10 cellular contexts compared by ENCODE assay signal in genomic region chr11:61699737-61700160, GRCh38. TPM values are rescaled to one million over a fixed set of nuclear protein-coding genes. Genes with fewer than 3 reads are reported as not detected.
A peak's percentile ranks its signal among the peaks of the same experiment; 100 is the strongest.
DNase-seq lines count a peak whose midpoint lies in the region; ATAC-seq and TF ChIP-seq lines count a peak whose summit lies in the region.
"Had no signal": no experiment of that assay in that cellular context is flagged by ENCODE, and none has a peak within 500 bp of the region (broad histone marks: within the 10 kb centered on the region; RNA-seq: fewer than 3 reads in every experiment).

No MANE protein-coding gene starts in this region.

- peak; percentile 70 for DNase-seq in NCI-H2107 treated with DMSO at 0.1 percent for 48 hours (lab: John Stamatoyannopoulos, UW; ENCODE audit: unreplicated experiment)
- DNase-seq in breast epithelium (ENCODE audit: low spot score in 2 of 2), result peak; percentile 71 to 75
- DNase-seq in mucosa of gallbladder (ENCODE audit: low spot score), result peak; percentile 78
- no peak for DNase-seq in activated naive CD4-positive, alpha-beta T cell treated with anti-CD3 and anti-CD28 coated beads, Interleukin-2, amount 50 U/mL, for 16 hours
- no peak for DNase-seq in NCI-H1436 (lab: John Stamatoyannopoulos, UW)
- no peak for DNase-seq in T-helper 2 cell treated with Interferon-gamma antibody and Interleukin-4, amounts not matched to agents 5 μg/mL and 100 μg/mL, for 36 hours (ENCODE audit: low spot score)
- DNase-seq: activated naive CD4-positive, alpha-beta T cell treated with Interleukin-2 at 50 U/mL for 16 hours; tibial artery had no signal

- H3K4me3 ChIP-seq in BLaER1 treated with 17β-estradiol and CSF1 and Interleukin-3, amounts not matched to agents 10 nM and 100 nM, result no peak overlapping the region
- H3K4me3 ChIP-seq in breast epithelium, result no peak overlapping the region
- H3K4me3 ChIP-seq: tibial artery had no signal

- no peak overlapping the region for H3K4me3 Mint-ChIP-seq in T-helper 2 cell treated with Interferon-gamma antibody and Interleukin-4, amounts not matched to agents 5 μg/mL and 100 μg/mL, for 36 hours

- no peak for TF ChIP-seq POLR2A in breast epithelium (IDR thresholded peaks at IDR 0.05)

- peak overlapping the region in 4 of 11 experiments; percentile 19 to 65 (median 61); a peak in 4 of 22 replicates for H3K9ac ChIP-seq in BLaER1 treated with 17β-estradiol and CSF1 and Interleukin-3, amounts not matched to agents 10 nM and 100 nM

- intact Hi-C loops in breast epithelium (cut with DNase I; ENCODE audit: low total_unique reads), result no loop called here

- no peak overlapping the region for H3K27ac Mint-ChIP-seq in T-helper 2 cell treated with Interferon-gamma antibody and Interleukin-4, amounts not matched to agents 5 μg/mL and 100 μg/mL, for 36 hours

- peak overlapping the region; percentile 86 to 95 (median 93) for H3K4me2 ChIP-seq in BLaER1 treated with 17β-estradiol and CSF1 and Interleukin-3, amounts not matched to agents 10 nM and 100 nM

- peak overlapping the region in 7 of 11 experiments; percentile 4 to 80 (median 73); a peak in 13 of 22 replicates for H3K27ac ChIP-seq in BLaER1 treated with 17β-estradiol and CSF1 and Interleukin-3, amounts not matched to agents 10 nM and 100 nM
- peak overlapping the region; percentile 79 to 100 for H3K27ac ChIP-seq in breast epithelium
- H3K27ac ChIP-seq: tibial artery had no signal

- H3K4me1 Mint-ChIP-seq in T-helper 2 cell treated with Interferon-gamma antibody and Interleukin-4, amounts not matched to agents 5 μg/mL and 100 μg/mL, for 36 hours (ENCODE audit: low read depth), result peaks cover 23% of the 10 kb centered on the region

- no peaks in the 10 kb centered on the region for H3K9me3 Mint-ChIP-seq in T-helper 2 cell treated with Interferon-gamma antibody and Interleukin-4, amounts not matched to agents 5 μg/mL and 100 μg/mL, for 36 hours

- H3K9me3 ChIP-seq in BLaER1 treated with 17β-estradiol and CSF1 and Interleukin-3, amounts not matched to agents 10 nM and 100 nM (replicated peaks in 1 of 11), result no peaks in the 10 kb centered on the region
- H3K9me3 ChIP-seq in breast epithelium, result no peaks in the 10 kb centered on the region
- H3K9me3 ChIP-seq: tibial artery had no signal

- H3K4me1 ChIP-seq in BLaER1 treated with 17β-estradiol and CSF1 and Interleukin-3, amounts not matched to agents 10 nM and 100 nM, result peaks cover 98 to 100% (median 100%) of the 10 kb centered on the region in 10 experiments
- peaks cover 18 to 61% of the 10 kb centered on the region in 2 donors for H3K4me1 ChIP-seq in breast epithelium

- H3K27me3 Mint-ChIP-seq in T-helper 2 cell treated with Interferon-gamma antibody and Interleukin-4, amounts not matched to agents 5 μg/mL and 100 μg/mL, for 36 hours (ENCODE audit: low read depth), result no peaks in the 10 kb centered on the region

- no peak for ATAC-seq in HG02852 (IDR thresholded peaks at IDR 0.05; ENCODE audit: unreplicated experiment)

- no peak for TF ChIP-seq CTCF in breast epithelium (IDR thresholded peaks at IDR 0.05)

- H4K20me1 ChIP-seq in BLaER1 treated with 17β-estradiol and CSF1 and Interleukin-3, amounts not matched to agents 10 nM and 100 nM, result peaks cover 0 to 66% (median 0%) of the 10 kb centered on the region in 11 experiments; a peak in 6 of 22 replicates

- H3K36me3 Mint-ChIP-seq in T-helper 2 cell treated with Interferon-gamma antibody and Interleukin-4, amounts not matched to agents 5 μg/mL and 100 μg/mL, for 36 hours (ENCODE audit: low read depth), result no peaks in the 10 kb centered on the region

- no peaks in the 10 kb centered on the region for H3K36me3 ChIP-seq in BLaER1 treated with 17β-estradiol and CSF1 and Interleukin-3, amounts not matched to agents 10 nM and 100 nM
- H3K36me3 ChIP-seq in breast epithelium, result no peaks in the 10 kb centered on the region
- H3K36me3 ChIP-seq: tibial artery had no signal

- H3K27me3 ChIP-seq in BLaER1 treated with 17β-estradiol and CSF1 and Interleukin-3, amounts not matched to agents 10 nM and 100 nM, result no peaks in the 10 kb centered on the region
- no peaks in the 10 kb centered on the region for H3K27me3 ChIP-seq in breast epithelium
- H3K27me3 ChIP-seq: tibial artery had no signal

RNA-seq across cellular contexts. Expression of gene DAGLA, which starts 19.6 kb away (rescaled TPM):
- 1 to 10 TPM; 2.4 to 4.5 (median 3.3) TPM for total RNA-seq in breast epithelium
- 10.6 TPM for total RNA-seq in mucosa of gallbladder

RNA-seq across cellular contexts. Expression of gene MYRF, which starts 52.7 kb away (rescaled TPM):
- 1 to 10 TPM in 1 of 3 donors, under 1 TPM in 2; 0.32 to 6.9 (median 0.66) TPM for total RNA-seq in breast epithelium
- total RNA-seq in mucosa of gallbladder, result 320 TPM

Comparison
In these comparisons a context has a peak if more than half of its experiments do, and no peak if none do; other contexts are left out.
1. DNase-seq: peak in NCI-H2107 treated with DMSO at 0.1 percent for 48 hours (single experiment), breast epithelium (2 of 2) and mucosa of gallbladder (single experiment); none in activated naive CD4-positive, alpha-beta T cell treated with anti-CD3 and anti-CD28 coated beads, Interleukin-2, amount 50 U/mL, for 16 hours (single experiment), NCI-H1436 (single experiment) and T-helper 2 cell treated with Interferon-gamma antibody and Interleukin-4, amounts not matched to agents 5 μg/mL and 100 μg/mL, for 36 hours (single experiment).
2. RNA of gene MYRF, which starts 52.7 kb away (total RNA-seq): 320 TPM in mucosa of gallbladder (single experiment); 0.32 to 6.9 TPM in breast epithelium; every median in the first group is over 10 times any median in the second.